ENCODE assay signal across 1 cellular context in the genomic region with DNA sequence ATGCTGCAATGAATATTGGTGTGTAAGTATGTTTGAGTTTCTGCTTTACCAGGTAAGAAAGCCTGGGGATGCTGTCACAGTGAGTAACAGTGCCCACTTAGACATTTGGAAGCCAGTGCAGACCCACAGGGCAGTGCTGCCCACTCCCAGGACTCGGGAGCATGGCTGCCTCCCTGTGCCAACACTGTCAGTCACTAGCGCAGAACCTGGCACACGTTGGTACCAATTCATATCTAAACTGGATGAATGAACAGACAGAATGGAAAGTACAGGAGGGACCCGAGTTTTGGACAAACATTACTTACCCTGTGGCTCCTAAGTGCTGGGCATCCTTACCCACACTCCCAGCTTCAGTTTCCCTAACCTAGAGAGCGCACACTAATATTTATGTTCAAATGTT.
TF ChIP-seq lines count a peak whose summit lies in the region.

No MANE protein-coding gene starts in this region.

TF ChIP-seq in WTC11, 78 proteins besides CTCF, POLR2A, EP300 and RAD21 (continued from another document):
- TF ChIP-seq, protein P1, sequence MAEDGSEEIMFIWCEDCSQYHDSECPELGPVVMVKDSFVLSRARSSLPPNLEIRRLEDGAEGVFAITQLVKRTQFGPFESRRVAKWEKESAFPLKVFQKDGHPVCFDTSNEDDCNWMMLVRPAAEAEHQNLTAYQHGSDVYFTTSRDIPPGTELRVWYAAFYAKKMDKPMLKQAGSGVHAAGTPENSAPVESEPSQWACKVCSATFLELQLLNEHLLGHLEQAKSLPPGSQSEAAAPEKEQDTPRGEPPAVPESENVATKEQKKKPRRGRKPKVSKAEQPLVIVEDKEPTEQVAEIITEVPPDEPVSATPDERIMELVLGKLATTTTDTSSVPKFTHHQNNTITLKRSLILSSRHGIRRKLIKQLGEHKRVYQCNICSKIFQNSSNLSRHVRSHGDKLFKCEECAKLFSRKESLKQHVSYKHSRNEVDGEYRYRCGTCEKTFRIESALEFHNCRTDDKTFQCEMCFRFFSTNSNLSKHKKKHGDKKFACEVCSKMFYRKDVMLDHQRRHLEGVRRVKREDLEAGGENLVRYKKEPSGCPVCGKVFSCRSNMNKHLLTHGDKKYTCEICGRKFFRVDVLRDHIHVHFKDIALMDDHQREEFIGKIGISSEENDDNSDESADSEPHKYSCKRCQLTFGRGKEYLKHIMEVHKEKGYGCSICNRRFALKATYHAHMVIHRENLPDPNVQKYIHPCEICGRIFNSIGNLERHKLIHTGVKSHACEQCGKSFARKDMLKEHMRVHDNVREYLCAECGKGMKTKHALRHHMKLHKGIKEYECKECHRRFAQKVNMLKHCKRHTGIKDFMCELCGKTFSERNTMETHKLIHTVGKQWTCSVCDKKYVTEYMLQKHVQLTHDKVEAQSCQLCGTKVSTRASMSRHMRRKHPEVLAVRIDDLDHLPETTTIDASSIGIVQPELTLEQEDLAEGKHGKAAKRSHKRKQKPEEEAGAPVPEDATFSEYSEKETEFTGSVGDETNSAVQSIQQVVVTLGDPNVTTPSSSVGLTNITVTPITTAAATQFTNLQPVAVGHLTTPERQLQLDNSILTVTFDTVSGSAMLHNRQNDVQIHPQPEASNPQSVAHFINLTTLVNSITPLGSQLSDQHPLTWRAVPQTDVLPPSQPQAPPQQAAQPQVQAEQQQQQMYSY (CRISPR knock-in tag; IDR thresholded peaks at IDR 0.05) = no peak
- TF ChIP-seq ZNF423 (CRISPR knock-in tag; IDR thresholded peaks at IDR 0.05) (no peak), SMAD3 (CRISPR knock-in tag; IDR thresholded peaks at IDR 0.05; ENCODE audit: borderline replicate concordance) (no peak), CREB1 (CRISPR knock-in tag; IDR thresholded peaks at IDR 0.05) (no peak), FOXP1 (CRISPR knock-in tag; IDR thresholded peaks at IDR 0.05; ENCODE audit: borderline replicate concordance) (no peak), ZBTB21 (CRISPR knock-in tag; IDR thresholded peaks at IDR 0.05; ENCODE audit: borderline replicate concordance) (no peak)
- TF ChIP-seq, protein P2, sequence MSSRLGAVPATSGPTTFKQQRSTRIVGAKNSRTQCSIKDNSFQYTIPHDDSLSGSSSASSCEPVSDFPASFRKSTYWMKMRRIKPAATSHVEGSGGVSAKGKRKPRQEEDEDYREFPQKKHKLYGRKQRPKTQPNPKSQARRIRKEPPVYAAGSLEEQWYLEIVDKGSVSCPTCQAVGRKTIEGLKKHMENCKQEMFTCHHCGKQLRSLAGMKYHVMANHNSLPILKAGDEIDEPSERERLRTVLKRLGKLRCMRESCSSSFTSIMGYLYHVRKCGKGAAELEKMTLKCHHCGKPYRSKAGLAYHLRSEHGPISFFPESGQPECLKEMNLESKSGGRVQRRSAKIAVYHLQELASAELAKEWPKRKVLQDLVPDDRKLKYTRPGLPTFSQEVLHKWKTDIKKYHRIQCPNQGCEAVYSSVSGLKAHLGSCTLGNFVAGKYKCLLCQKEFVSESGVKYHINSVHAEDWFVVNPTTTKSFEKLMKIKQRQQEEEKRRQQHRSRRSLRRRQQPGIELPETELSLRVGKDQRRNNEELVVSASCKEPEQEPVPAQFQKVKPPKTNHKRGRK (CRISPR knock-in tag; IDR thresholded peaks at IDR 0.05; ENCODE audit: borderline replicate concordance) = no peak
- TF ChIP-seq, protein P3, sequence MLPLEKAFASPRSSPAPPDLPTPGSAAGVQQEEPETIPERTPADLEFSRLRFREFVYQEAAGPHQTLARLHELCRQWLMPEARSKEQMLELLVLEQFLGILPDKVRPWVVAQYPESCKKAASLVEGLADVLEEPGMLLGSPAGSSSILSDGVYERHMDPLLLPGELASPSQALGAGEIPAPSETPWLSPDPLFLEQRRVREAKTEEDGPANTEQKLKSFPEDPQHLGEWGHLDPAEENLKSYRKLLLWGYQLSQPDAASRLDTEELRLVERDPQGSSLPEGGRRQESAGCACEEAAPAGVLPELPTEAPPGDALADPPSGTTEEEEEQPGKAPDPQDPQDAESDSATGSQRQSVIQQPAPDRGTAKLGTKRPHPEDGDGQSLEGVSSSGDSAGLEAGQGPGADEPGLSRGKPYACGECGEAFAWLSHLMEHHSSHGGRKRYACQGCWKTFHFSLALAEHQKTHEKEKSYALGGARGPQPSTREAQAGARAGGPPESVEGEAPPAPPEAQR (CRISPR knock-in tag; IDR thresholded peaks at IDR 0.05) = no peak
- TF ChIP-seq, protein P4, sequence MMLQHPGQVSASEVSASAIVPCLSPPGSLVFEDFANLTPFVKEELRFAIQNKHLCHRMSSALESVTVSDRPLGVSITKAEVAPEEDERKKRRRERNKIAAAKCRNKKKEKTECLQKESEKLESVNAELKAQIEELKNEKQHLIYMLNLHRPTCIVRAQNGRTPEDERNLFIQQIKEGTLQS (CRISPR knock-in tag; conservative IDR thresholded peaks at IDR 0.05) = no peak
- TF ChIP-seq, protein P5, sequence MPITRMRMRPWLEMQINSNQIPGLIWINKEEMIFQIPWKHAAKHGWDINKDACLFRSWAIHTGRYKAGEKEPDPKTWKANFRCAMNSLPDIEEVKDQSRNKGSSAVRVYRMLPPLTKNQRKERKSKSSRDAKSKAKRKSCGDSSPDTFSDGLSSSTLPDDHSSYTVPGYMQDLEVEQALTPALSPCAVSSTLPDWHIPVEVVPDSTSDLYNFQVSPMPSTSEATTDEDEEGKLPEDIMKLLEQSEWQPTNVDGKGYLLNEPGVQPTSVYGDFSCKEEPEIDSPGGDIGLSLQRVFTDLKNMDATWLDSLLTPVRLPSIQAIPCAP (CRISPR knock-in tag; IDR thresholded peaks at IDR 0.05) = no peak
- TF ChIP-seq, protein P6, sequence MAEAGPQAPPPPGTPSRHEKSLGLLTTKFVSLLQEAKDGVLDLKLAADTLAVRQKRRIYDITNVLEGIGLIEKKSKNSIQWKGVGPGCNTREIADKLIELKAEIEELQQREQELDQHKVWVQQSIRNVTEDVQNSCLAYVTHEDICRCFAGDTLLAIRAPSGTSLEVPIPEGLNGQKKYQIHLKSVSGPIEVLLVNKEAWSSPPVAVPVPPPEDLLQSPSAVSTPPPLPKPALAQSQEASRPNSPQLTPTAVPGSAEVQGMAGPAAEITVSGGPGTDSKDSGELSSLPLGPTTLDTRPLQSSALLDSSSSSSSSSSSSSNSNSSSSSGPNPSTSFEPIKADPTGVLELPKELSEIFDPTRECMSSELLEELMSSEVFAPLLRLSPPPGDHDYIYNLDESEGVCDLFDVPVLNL (CRISPR knock-in tag; IDR thresholded peaks at IDR 0.05; ENCODE audit: borderline replicate concordance, low read depth) = no peak
TF ChIP-seq in WTC11: peak in this region for 0.
